ENCODE assay signal across 11 cellular contexts in genomic region chr9:82031538-82032280, GRCh38. TPM values are rescaled to one million over a fixed set of nuclear protein-coding genes. Genes with fewer than 3 reads are reported as not detected.
DNase-seq lines count a peak whose midpoint lies in the region; ATAC-seq and TF ChIP-seq lines count a peak whose summit lies in the region.
"Had no signal": no experiment of that assay in that cellular context is flagged by ENCODE, and none has a peak within 500 bp of the region (broad histone marks: within the 10 kb centered on the region; RNA-seq: fewer than 3 reads in every experiment).

No MANE protein-coding gene starts in this region.

- TF ChIP-seq CTCF in natural killer cell (IDR thresholded peaks at IDR 0.05) (no peak), CD14-positive monocyte (IDR thresholded peaks at IDR 0.05) (no peak)

- H3K9me3 Mint-ChIP-seq in natural killer cell (peaks cover 0 to 2% of the 10 kb centered on the region in 2 donors), CD14-positive monocyte (peaks cover 0 to 4% (median 3%) of the 10 kb centered on the region in 7 donors)
- H3K9me3 Mint-ChIP-seq in T-helper 2 cell treated with Interferon-gamma antibody and Interleukin-4, amounts not matched to agents 5 μg/mL and 100 μg/mL, for 36 hours, result peaks cover 4% of the 10 kb centered on the region
- H3K9me3 Mint-ChIP-seq: stimulated activated naive CD8-positive, alpha-beta T cell treated with anti-CD3 and anti-CD28 coated beads, Interleukin-15, amount 100 ng/mL, for 72 hours had no signal

- no peak overlapping the region for H3K4me3 Mint-ChIP-seq in natural killer cell
- no peak overlapping the region for H3K4me3 Mint-ChIP-seq in CD14-positive monocyte
- H3K4me3 Mint-ChIP-seq in T-helper 2 cell treated with Interferon-gamma antibody and Interleukin-4, amounts not matched to agents 5 μg/mL and 100 μg/mL, for 36 hours, result no peak overlapping the region
- H3K4me3 Mint-ChIP-seq: stimulated activated naive CD8-positive, alpha-beta T cell treated with anti-CD3 and anti-CD28 coated beads, Interleukin-15, amount 100 ng/mL, for 72 hours had no signal

- H3K36me3 Mint-ChIP-seq in natural killer cell (no peaks in the 10 kb centered on the region), CD14-positive monocyte (no peaks in the 10 kb centered on the region)
- H3K36me3 Mint-ChIP-seq in T-helper 2 cell treated with Interferon-gamma antibody and Interleukin-4, amounts not matched to agents 5 μg/mL and 100 μg/mL, for 36 hours (ENCODE audit: low read depth), result no peaks in the 10 kb centered on the region

- intact Hi-C loops in natural killer cell (cut with micrococcal nuclease), result no loop called here
- intact Hi-C loops in CD14-positive monocyte (cut with micrococcal nuclease), result no loop called here

- H3K4me3 ChIP-seq in mononuclear cell (ENCODE audit: low read length), result peak overlapping the region; percentile 4
- H3K4me3 ChIP-seq: Peyer's patch had no signal

- H3K4me1 ChIP-seq in mononuclear cell (ENCODE audit: insufficient read depth, low read length), result no peaks in the 10 kb centered on the region
- H3K4me1 ChIP-seq: Peyer's patch had no signal

- H3K9me3 ChIP-seq in mononuclear cell (ENCODE audit: low read depth, low read length), result no peaks in the 10 kb centered on the region
- H3K9me3 ChIP-seq: Peyer's patch had no signal

- ATAC-seq in natural killer cell, result no peak
- ATAC-seq: stimulated activated naive CD8-positive, alpha-beta T cell treated with anti-CD3 and anti-CD28 coated beads, Interleukin-15, amount 100 ng/mL, for 72 hours had no signal

- no peaks in the 10 kb centered on the region for H3K4me1 Mint-ChIP-seq in natural killer cell
- H3K4me1 Mint-ChIP-seq in CD14-positive monocyte, result no peaks in the 10 kb centered on the region
- H3K4me1 Mint-ChIP-seq in T-helper 2 cell treated with Interferon-gamma antibody and Interleukin-4, amounts not matched to agents 5 μg/mL and 100 μg/mL, for 36 hours (ENCODE audit: low read depth), result no peaks in the 10 kb centered on the region
- H3K4me1 Mint-ChIP-seq: stimulated activated naive CD8-positive, alpha-beta T cell treated with anti-CD3 and anti-CD28 coated beads, Interleukin-15, amount 100 ng/mL, for 72 hours had no signal

- peaks cover 0 to 3% of the 10 kb centered on the region in 2 donors for H3K27me3 Mint-ChIP-seq in natural killer cell (ENCODE audit: low read depth in 2 of 2)
- H3K27me3 Mint-ChIP-seq in CD14-positive monocyte (ENCODE audit: low read depth in 3 of 3), result peaks cover 0 to 1% (median 0%) of the 10 kb centered on the region in 3 donors
- H3K27me3 Mint-ChIP-seq in T-helper 2 cell treated with Interferon-gamma antibody and Interleukin-4, amounts not matched to agents 5 μg/mL and 100 μg/mL, for 36 hours (ENCODE audit: low read depth), result no peaks in the 10 kb centered on the region
- H3K27me3 Mint-ChIP-seq: stimulated activated naive CD8-positive, alpha-beta T cell treated with anti-CD3 and anti-CD28 coated beads, Interleukin-15, amount 100 ng/mL, for 72 hours had no signal

- H3K27ac Mint-ChIP-seq in natural killer cell, result no peak overlapping the region
- H3K27ac Mint-ChIP-seq in CD14-positive monocyte, result no peak overlapping the region
- H3K27ac Mint-ChIP-seq in T-helper 2 cell treated with Interferon-gamma antibody and Interleukin-4, amounts not matched to agents 5 μg/mL and 100 μg/mL, for 36 hours, result no peak overlapping the region

- DNase-seq in AG20443 (ENCODE audit: low spot score) (peak; percentile 67), NCI-H2171 treated with DMSO at 0.1 percent for 48 hours (lab: John Stamatoyannopoulos, UW) (peak; percentile 94), dermis microvascular lymphatic vessel endothelial cell (ENCODE audit: low read depth in 2 of 2) (peak; percentile 31 to 41), natural killer cell (no peak), CD14-positive monocyte (ENCODE audit: low spot score) (no peak)
- DNase-seq in activated effector memory CD4-positive, alpha-beta T cell treated with Interleukin-2 at 50 U/mL for 16 hours, result no peak
- DNase-seq in T-helper 2 cell treated with Interferon-gamma antibody and Interleukin-4, amounts not matched to agents 5 μg/mL and 100 μg/mL, for 36 hours (ENCODE audit: low spot score), result no peak
- DNase-seq: Peyer's patch; stimulated activated naive CD8-positive, alpha-beta T cell treated with anti-CD3 and anti-CD28 coated beads, Interleukin-15, amount 100 ng/mL, for 72 hours had no signal

- H3K27me3 ChIP-seq in mononuclear cell (ENCODE audit: insufficient read depth, low read length), result no peaks in the 10 kb centered on the region
- H3K27me3 ChIP-seq: Peyer's patch had no signal

RNA-seq across cellular contexts. Expression of gene SPATA31D1, which starts 43.1 kb away (rescaled TPM):
- total RNA-seq in dermis microvascular lymphatic vessel endothelial cell (not detected in 2 replicates), mononuclear cell (not detected), natural killer cell (not detected)
- polyA plus RNA-seq in CD14-positive monocyte, result not detected
- total RNA-seq: lung microvascular endothelial cell, Peyer's patch had no signal

Comparison
In these comparisons a context has a peak if more than half of its experiments do, and no peak if none do; other contexts are left out.
1. DNase-seq: peak in AG20443 (single experiment), NCI-H2171 treated with DMSO at 0.1 percent for 48 hours (single experiment) and dermis microvascular lymphatic vessel endothelial cell (2 of 2); none in activated effector memory CD4-positive, alpha-beta T cell treated with Interleukin-2 at 50 U/mL for 16 hours (single experiment), natural killer cell (single experiment), CD14-positive monocyte (single experiment) and T-helper 2 cell treated with Interferon-gamma antibody and Interleukin-4, amounts not matched to agents 5 μg/mL and 100 μg/mL, for 36 hours (single experiment).